8 cellular contexts compared by ENCODE assay signal in genomic region chr11:74989269-74989655, GRCh38. TPM values are rescaled to one million over a fixed set of nuclear protein-coding genes. Genes with fewer than 3 reads are reported as not detected.
DNase-seq lines count a peak whose midpoint lies in the region; ATAC-seq, FAIRE-seq and TF ChIP-seq lines count a peak whose summit lies in the region.

No MANE protein-coding gene starts in this region.

- DNase-seq in CD14-positive monocyte (ENCODE audit: low spot score) = no peak
- DNase-seq in Peyer's patch = no peak
- no peak for DNase-seq in epithelial cell of prostate (ENCODE audit: low read depth, low spot score)
- no peak for DNase-seq in osteocyte (ENCODE audit: extremely low spot score, unreplicated experiment)
- no peak for DNase-seq in AML-193 (lab: John Stamatoyannopoulos, UW)
- no peak for DNase-seq in RCC 7860 (ENCODE audit: low spot score)
- no peak for DNase-seq in NCI-H1048 (lab: John Stamatoyannopoulos, UW)

- H3K9me3 Mint-ChIP-seq in CD14-positive monocyte (no peaks in the 10 kb centered on the region), osteocyte (ENCODE audit: unreplicated experiment) (no peaks in the 10 kb centered on the region)

- no peaks in the 10 kb centered on the region for H3K27me3 Mint-ChIP-seq in CD14-positive monocyte (ENCODE audit: low read depth in 3 of 3)
- H3K27me3 Mint-ChIP-seq in osteocyte (ENCODE audit: unreplicated experiment) = no peaks in the 10 kb centered on the region

- H3K4me1 Mint-ChIP-seq in CD14-positive monocyte (peaks cover 34% of the 10 kb centered on the region), osteocyte (ENCODE audit: unreplicated experiment) (peaks cover 12% of the 10 kb centered on the region)

- H3K27ac Mint-ChIP-seq in CD14-positive monocyte (peak overlapping the region; percentile 90 to 97 (median 94)), osteocyte (ENCODE audit: unreplicated experiment) (peak overlapping the region; percentile 92)

- H3K27me3 ChIP-seq in Peyer's patch = no peaks in the 10 kb centered on the region

- peak overlapping the region; percentile 35 to 74 (median 64) for H3K27ac ChIP-seq in Peyer's patch
- peak overlapping the region; percentile 52 for H3K27ac ChIP-seq in epithelial cell of prostate

- peak overlapping the region; percentile 58 to 75 (median 64) for H3K4me3 ChIP-seq in Peyer's patch

- H3K4me1 ChIP-seq in Peyer's patch = peaks cover 0 to 3% (median 0%) of the 10 kb centered on the region in 4 donors

- FAIRE-seq in RCC 7860 (lab: Jason Lieb, UNC) = no peak

- no peaks in the 10 kb centered on the region for H3K9me3 ChIP-seq in Peyer's patch

- TF ChIP-seq CTCF in CD14-positive monocyte (IDR thresholded peaks at IDR 0.05) (no peak), Peyer's patch (IDR thresholded peaks at IDR 0.05) (no peak), osteocyte (IDR thresholded peaks at IDR 0.05) (no peak)

- intact Hi-C loops in CD14-positive monocyte (cut with micrococcal nuclease) = loop anchor here in 1 of 2 donors (5.0 kb wide), 1 partner anchor 37 kb away; no protein-coding TSS in a partner anchor

- TF ChIP-seq POLR2A in Peyer's patch (IDR thresholded peaks at IDR 0.05) = no peak

- peak; percentile 5 for ATAC-seq in GM21528 (IDR thresholded peaks at IDR 0.05; ENCODE audit: low FRiP score, unreplicated experiment)

- H3K4me3 Mint-ChIP-seq in CD14-positive monocyte (peak overlapping the region; percentile 97 to 98), osteocyte (ENCODE audit: unreplicated experiment) (peak overlapping the region; percentile 95)

- H3K36me3 Mint-ChIP-seq in CD14-positive monocyte (peaks cover 12 to 23% of the 10 kb centered on the region in 2 donors), osteocyte (ENCODE audit: unreplicated experiment) (no peaks in the 10 kb centered on the region)

- H3K36me3 ChIP-seq in Peyer's patch = peaks cover 0 to under 1% (median 0%) of the 10 kb centered on the region in 3 donors

RNA-seq across cellular contexts. Expression of gene NEU3, which starts 0.5 kb away (rescaled TPM):
- polyA plus RNA-seq in CD14-positive monocyte = 1 to 10 TPM; 2.3 to 3.9 TPM
- total RNA-seq in Peyer's patch (10 to 100 TPM in 2 of 4 donors, 1 to 10 TPM in 2; 6.0 to 14.0 (median 10.1) TPM), osteocyte (9.4 and 10.1 TPM in 2 replicates)

RNA-seq across cellular contexts. Expression of gene SPCS2, which starts 40.2 kb away (rescaled TPM):
- 100 to 1,000 TPM; 150 to 185 TPM for polyA plus RNA-seq in CD14-positive monocyte
- 10 to 100 TPM; 14.0 to 28.5 (median 18.3) TPM for total RNA-seq in Peyer's patch
- 153 and 155 TPM in 2 replicates for total RNA-seq in osteocyte

RNA-seq across cellular contexts. Expression of gene XRRA1, which starts 40.4 kb away (rescaled TPM):
- polyA plus RNA-seq in CD14-positive monocyte = 1 to 10 TPM; 3.5 to 3.6 TPM
- total RNA-seq in Peyer's patch = 10 to 100 TPM; 12.8 to 45.9 (median 26.1) TPM
- total RNA-seq in osteocyte = 12.1 and 16.1 TPM in 2 replicates
